In genomic region chr7:98848918-98849317, GRCh38 we compare ENCODE assay signal across 28 cellular contexts. TPM values are rescaled to one million over a fixed set of nuclear protein-coding genes. Genes with fewer than 3 reads are reported as not detected.
"Had no signal": no experiment of that assay in that cellular context is flagged by ENCODE, and none has a peak within 500 bp of the region (broad histone marks: within the 10 kb centered on the region; RNA-seq: fewer than 3 reads in every experiment).

No MANE protein-coding gene starts in this region.

- H3K4me3 ChIP-seq: coronary artery, dorsolateral prefrontal cortex had no signal

- H3K27me3 ChIP-seq: brain microvascular endothelial cell, dorsolateral prefrontal cortex had no signal

- FAIRE-seq: astrocyte, bronchial epithelial cell, frontal cortex had no signal

- H3K36me3 ChIP-seq: brain microvascular endothelial cell, WERI-Rb-1 had no signal

- ATAC-seq: activated CD4-positive, CD25-positive, alpha-beta regulatory T cell treated with anti-CD3 and anti-CD28 coated beads, Interleukin-2, amount 50 U/mL, for 24 hours; activated CD8-positive, alpha-beta T cell treated with anti-CD3 and anti-CD28 coated beads for 36 hours; activated T-cell treated with anti-CD3 and anti-CD28 coated beads, Interleukin-2, amount 50 U/mL, for 4 hours; activated T-helper 17 cell treated with anti-CD3 and anti-CD28 coated beads, Interleukin-2, amount 50 U/mL, for 72 hours; esophagus mucosa had no signal

- DNase-seq: activated B cell treated with CpG ODN at 0.5 μM for 24 hours; activated CD4-positive, alpha-beta T cell treated with anti-CD3 and anti-CD28 coated beads for 48 hours; activated CD4-positive, alpha-beta T cell treated with anti-CD3 and anti-CD28 coated beads, Interleukin-2, amount 50 U/mL, for 1 hour; activated CD4-positive, alpha-beta T cell treated with anti-CD3 and anti-CD28 coated beads, Interleukin-2, amount 50 U/mL, for 48 hours; activated CD8-positive, alpha-beta memory T cell treated with anti-CD3 and anti-CD28 coated beads for 24 hours; activated CD8-positive, alpha-beta T cell treated with anti-CD3 and anti-CD28 coated beads for 36 hours; activated effector memory CD4-positive, alpha-beta T cell treated with Interleukin-2 at 50 U/mL for 16 hours; activated gamma-delta T cell treated with Interleukin-2 at 50 U/mL for 16 hours; activated naive CD4-positive, alpha-beta T cell treated with anti-CD3 and anti-CD28 coated beads, Interleukin-2, amount 50 U/mL, for 16 hours; activated naive CD4-positive, alpha-beta T cell treated with Interleukin-2 at 50 U/mL for 16 hours; activated T-cell treated with anti-CD3 and anti-CD28 coated beads, Interleukin-2, amount 50 U/mL, for 4 hours; amniotic stem cell; anterior cingulate cortex; brain microvascular endothelial cell; dorsolateral prefrontal cortex; effector memory CD4-positive, alpha-beta T cell; endodermal cell; foreskin fibroblast; head of caudate nucleus; T1000; WERI-Rb-1 had no signal

- H3K27ac ChIP-seq: brain microvascular endothelial cell, coronary artery, dorsolateral prefrontal cortex, WERI-Rb-1 had no signal

RNA-seq across cellular contexts. Expression of gene TMEM130, which starts 20.9 kb away (rescaled TPM):
- total RNA-seq: activated T-cell treated with anti-CD3 and anti-CD28 coated beads, Interleukin-2, amount 50 U/mL, for 4 hours; activated T-helper 17 cell treated with anti-CD3 and anti-CD28 coated beads, Interleukin-2, amount 50 U/mL, for 72 hours; bronchial epithelial cell; esophagus mucosa had no signal
